In the genomic region with DNA sequence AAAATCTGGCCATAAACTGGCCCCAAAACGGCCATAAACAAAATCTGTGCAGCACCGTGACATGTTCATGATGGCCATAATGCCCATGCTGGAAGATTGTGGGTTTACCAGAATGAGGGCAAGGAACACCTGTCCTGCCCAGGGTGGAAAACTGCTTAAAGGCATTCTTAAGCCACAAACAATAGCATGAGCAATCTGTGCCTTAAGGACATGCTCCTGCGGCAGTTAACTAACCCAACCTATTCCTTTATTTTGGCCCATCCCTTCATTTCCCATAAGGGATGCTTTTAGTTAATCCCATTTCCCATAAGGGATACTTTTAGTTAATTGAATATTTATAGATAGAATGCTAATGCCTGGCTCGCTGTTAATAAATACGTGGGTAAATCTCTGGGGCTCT, we compare ENCODE assay signal across 4 cellular contexts. TPM values are rescaled to one million over a fixed set of nuclear protein-coding genes. Genes with fewer than 3 reads are reported as not detected.
"Had no signal": no experiment of that assay in that cellular context is flagged by ENCODE, and none has a peak within 500 bp of the region (broad histone marks: within the 10 kb centered on the region; RNA-seq: fewer than 3 reads in every experiment).

No MANE protein-coding gene starts in this region.

RNA-seq across cellular contexts. Expression of a gene that starts 29.4 kb away (rescaled TPM):
- total RNA-seq: LHCN-M2, M059J, MCF 10A, NCI-H460 had no signal
